21 cellular contexts compared by ENCODE assay signal in genomic region chr2:104977958-104978357, GRCh38.
"Had no signal": no experiment of that assay in that cellular context is flagged by ENCODE, and none has a peak within 500 bp of the region (broad histone marks: within the 10 kb centered on the region; RNA-seq: fewer than 3 reads in every experiment).

No MANE protein-coding gene starts in this region.

- H3K9me3 ChIP-seq: pancreas, testis, transverse colon had no signal

- DNase-seq: effector memory CD8-positive, alpha-beta T cell; foreskin melanocyte; head of caudate nucleus; kidney; left colon; left ventricle myocardium superior; mesendoderm; naive B cell; occipital lobe; pancreas; right cardiac atrium; small intestine; stimulated activated CD4-positive, alpha-beta T cell treated with anti-CD3 and anti-CD28 coated beads, Interleukin-2, amount 100 ng/mL, for 48 hours; testis; transverse colon had no signal

- H3K4me3 Mint-ChIP-seq: dendritic cell treated with granulocyte-macrophage colony-stimulating factor and Interleukin-4, amounts not matched to agents 40 ng/mL and 50 ng/mL, for 4 days; effector memory CD8-positive, alpha-beta T cell; nephron; stimulated activated naive CD8-positive, alpha-beta T cell treated with anti-CD3 and anti-CD28 coated beads, Interleukin-15, Interleukin-2, amounts not matched to agents 100 ng/mL and 50 ng/mL, for 24 hours had no signal

- H3K27me3 Mint-ChIP-seq: naive B cell; progenitor cell of endocrine pancreas; stimulated activated naive CD8-positive, alpha-beta T cell treated with anti-CD3 and anti-CD28 coated beads, Interleukin-15, Interleukin-2, amounts not matched to agents 100 ng/mL and 50 ng/mL, for 24 hours had no signal

- H3K4me2 ChIP-seq: hepatocyte had no signal

- H3K27ac ChIP-seq: hepatocyte, pancreas, testis, transverse colon had no signal

- H3K27me3 ChIP-seq: hepatocyte, pancreas, testis, transverse colon had no signal

- H3K27ac Mint-ChIP-seq: dendritic cell treated with granulocyte-macrophage colony-stimulating factor and Interleukin-4, amounts not matched to agents 40 ng/mL and 50 ng/mL, for 4 days; effector memory CD8-positive, alpha-beta T cell; nephron; progenitor cell of endocrine pancreas; stimulated activated naive CD8-positive, alpha-beta T cell treated with anti-CD3 and anti-CD28 coated beads, Interleukin-15, Interleukin-2, amounts not matched to agents 100 ng/mL and 50 ng/mL, for 24 hours had no signal

- H3K36me3 ChIP-seq: pancreas, transverse colon had no signal

- H2AFZ ChIP-seq: hepatocyte had no signal

- H3K9me3 Mint-ChIP-seq: dendritic cell treated with granulocyte-macrophage colony-stimulating factor and Interleukin-4, amounts not matched to agents 40 ng/mL and 50 ng/mL, for 4 days; effector memory CD8-positive, alpha-beta T cell; nephron; stimulated activated naive CD8-positive, alpha-beta T cell treated with anti-CD3 and anti-CD28 coated beads, Interleukin-15, Interleukin-2, amounts not matched to agents 100 ng/mL and 50 ng/mL, for 24 hours had no signal

- H3K79me2 ChIP-seq: hepatocyte had no signal

- H3K4me1 Mint-ChIP-seq: nephron had no signal

- H3K4me3 ChIP-seq: hepatocyte, lung, pancreas, testis, transverse colon had no signal

- H3K4me1 ChIP-seq: pancreas, testis, transverse colon had no signal

- ATAC-seq: effector memory CD8-positive, alpha-beta T cell; left colon; left ventricle myocardium superior; pancreas; right cardiac atrium had no signal
